In the genomic region with DNA sequence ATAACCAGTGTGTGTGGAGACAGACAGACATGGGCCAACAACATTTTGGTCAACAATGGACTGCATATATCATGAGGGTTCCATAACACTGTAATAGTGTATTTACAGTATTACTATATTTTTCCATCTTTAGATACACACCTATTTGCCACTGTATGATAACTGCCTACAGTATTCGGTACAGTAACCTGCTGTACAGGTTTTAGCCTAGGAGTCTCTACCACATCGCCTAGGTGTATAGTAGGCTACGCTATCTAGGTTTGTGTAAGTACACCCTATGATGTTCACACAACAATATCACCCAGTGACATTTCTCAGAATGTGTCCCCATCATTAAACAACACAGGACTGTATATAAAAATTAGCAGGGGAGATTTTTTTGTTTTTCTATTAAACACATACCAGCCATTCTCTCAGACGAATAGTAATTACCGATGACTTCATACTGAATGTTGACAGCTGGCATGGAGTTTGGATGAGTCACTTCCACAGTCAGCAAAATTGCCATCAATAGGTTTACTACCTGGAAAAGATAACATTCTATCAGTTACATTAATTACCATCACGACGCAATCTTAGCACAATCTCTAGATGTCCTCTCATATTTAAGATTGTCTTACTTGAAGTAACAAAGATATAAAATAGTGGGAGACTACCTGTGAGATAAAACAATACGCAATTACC, we compare ENCODE assay signal across 1 cellular context.
TF ChIP-seq lines count a peak whose summit lies in the region.

No MANE protein-coding gene starts in this region.

TF ChIP-seq in HEK293, 187 proteins besides CTCF, POLR2A, EP300 and RAD21 (continued from another document):
- TF ChIP-seq ZBTB49 (tag by site-specific recombination; IDR thresholded peaks at IDR 0.05; ENCODE audit: low read depth) = no peak
- TF ChIP-seq ZNF558 (tag by site-specific recombination; IDR thresholded peaks at IDR 0.05) = no peak
- TF ChIP-seq ZNF366 (tag by site-specific recombination; conservative IDR thresholded peaks at IDR 0.05) = peak; percentile 59; the same call in 1 of the 2 replicates
- TF ChIP-seq ZNF433 (tag by site-specific recombination; IDR thresholded peaks at IDR 0.05; ENCODE audit: low read depth) = no peak
- TF ChIP-seq ZNF791 (tag by site-specific recombination; IDR thresholded peaks at IDR 0.05) = no peak
- no peak for TF ChIP-seq ZNF394 (tag by site-specific recombination; IDR thresholded peaks at IDR 0.05; ENCODE audit: borderline replicate concordance)
- no peak for TF ChIP-seq ZFP3 (tag by site-specific recombination; IDR thresholded peaks at IDR 0.05; ENCODE audit: low read depth)
- TF ChIP-seq AEBP2 (tag by site-specific recombination; IDR thresholded peaks at IDR 0.05; ENCODE audit: borderline replicate concordance) = no peak
- TF ChIP-seq, protein P1, sequence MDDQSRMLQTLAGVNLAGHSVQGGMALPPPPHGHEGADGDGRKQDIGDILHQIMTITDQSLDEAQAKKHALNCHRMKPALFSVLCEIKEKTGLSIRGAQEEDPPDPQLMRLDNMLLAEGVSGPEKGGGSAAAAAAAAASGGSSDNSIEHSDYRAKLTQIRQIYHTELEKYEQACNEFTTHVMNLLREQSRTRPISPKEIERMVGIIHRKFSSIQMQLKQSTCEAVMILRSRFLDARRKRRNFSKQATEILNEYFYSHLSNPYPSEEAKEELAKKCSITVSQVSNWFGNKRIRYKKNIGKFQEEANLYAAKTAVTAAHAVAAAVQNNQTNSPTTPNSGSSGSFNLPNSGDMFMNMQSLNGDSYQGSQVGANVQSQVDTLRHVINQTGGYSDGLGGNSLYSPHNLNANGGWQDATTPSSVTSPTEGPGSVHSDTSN (CRISPR knock-in tag; IDR thresholded peaks at IDR 0.05) = no peak
- TF ChIP-seq, protein P2, sequence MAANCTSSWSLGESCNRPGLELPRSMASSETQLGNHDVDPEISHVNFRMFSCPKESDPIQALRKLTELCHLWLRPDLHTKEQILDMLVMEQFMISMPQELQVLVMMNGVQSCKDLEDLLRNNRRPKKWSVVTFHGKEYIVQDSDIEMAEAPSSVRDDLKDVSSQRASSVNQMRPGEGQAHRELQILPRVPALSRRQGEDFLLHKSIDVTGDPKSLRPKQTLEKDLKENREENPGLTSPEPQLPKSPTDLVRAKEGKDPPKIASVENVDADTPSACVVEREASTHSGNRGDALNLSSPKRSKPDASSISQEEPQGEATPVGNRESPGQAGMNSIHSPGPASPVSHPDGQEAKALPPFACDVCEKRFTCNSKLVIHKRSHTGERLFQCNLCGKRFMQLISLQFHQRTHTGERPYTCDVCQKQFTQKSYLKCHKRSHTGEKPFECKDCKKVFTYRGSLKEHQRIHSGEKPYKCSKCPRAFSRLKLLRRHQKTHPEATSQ (tag by site-specific recombination; IDR thresholded peaks at IDR 0.05) = no peak
- no peak for TF ChIP-seq ZNF157 (tag by site-specific recombination; IDR thresholded peaks at IDR 0.05)
- no peak for TF ChIP-seq ZNF501 (tag by site-specific recombination; IDR thresholded peaks at IDR 0.05)
- TF ChIP-seq PRDM1 (tag by site-specific recombination; IDR thresholded peaks at IDR 0.05) = no peak
- TF ChIP-seq BCL11B (tag by site-specific recombination; IDR thresholded peaks at IDR 0.05; ENCODE audit: low read depth) = no peak
- peak; percentile 56 for TF ChIP-seq SP7 (tag by site-specific recombination; IDR thresholded peaks at IDR 0.05)
- TF ChIP-seq ZNF114 (tag by site-specific recombination; IDR thresholded peaks at IDR 0.05) = no peak
- TF ChIP-seq ZNF561 (tag by site-specific recombination; IDR thresholded peaks at IDR 0.05; ENCODE audit: borderline replicate concordance) = no peak
- TF ChIP-seq ZNF660 (tag by site-specific recombination; IDR thresholded peaks at IDR 0.05) = no peak
- no peak for TF ChIP-seq ZNF426 (tag by site-specific recombination; IDR thresholded peaks at IDR 0.05)
- TF ChIP-seq ZXDB (tag by site-specific recombination; IDR thresholded peaks at IDR 0.05) = 0 out of 2 replicates have a peak, but pooled peaks have one; percentile 19
- TF ChIP-seq GLIS2 (tag by site-specific recombination; IDR thresholded peaks at IDR 0.05) = no peak
- no peak for TF ChIP-seq ZNF610 (tag by site-specific recombination; IDR thresholded peaks at IDR 0.05; ENCODE audit: borderline replicate concordance)
- TF ChIP-seq SP2 (tag by site-specific recombination; IDR thresholded peaks at IDR 0.05) = no peak
- no peak for TF ChIP-seq ZNF16 (tag by site-specific recombination; IDR thresholded peaks at IDR 0.05; ENCODE audit: low read depth)
- peak; percentile 73; the same call in 1 of the 2 replicates for TF ChIP-seq ZNF707 (tag by site-specific recombination; IDR thresholded peaks at IDR 0.05)
- TF ChIP-seq, protein P3, sequence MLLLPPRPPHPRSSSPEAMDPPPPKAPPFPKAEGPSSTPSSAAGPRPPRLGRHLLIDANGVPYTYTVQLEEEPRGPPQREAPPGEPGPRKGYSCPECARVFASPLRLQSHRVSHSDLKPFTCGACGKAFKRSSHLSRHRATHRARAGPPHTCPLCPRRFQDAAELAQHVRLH (tag by site-specific recombination; IDR thresholded peaks at IDR 0.05) = no peak
- no peak for TF ChIP-seq TCF7L2 (IDR thresholded peaks at IDR 0.05; ENCODE audit: borderline replicate concordance, low read depth, low read length)
- no peak for TF ChIP-seq ZNF664 (tag by site-specific recombination; IDR thresholded peaks at IDR 0.05)
- TF ChIP-seq KLF17 (tag by site-specific recombination; IDR thresholded peaks at IDR 0.05) = no peak
- no peak for TF ChIP-seq ZNF423 (tag by site-specific recombination; IDR thresholded peaks at IDR 0.05)
- no peak for TF ChIP-seq REST (tag by site-specific recombination; IDR thresholded peaks at IDR 0.05)
- TF ChIP-seq PRDM6 (tag by site-specific recombination; IDR thresholded peaks at IDR 0.05) = peak; percentile 48
